ENCODE assay signal across 15 cellular contexts in genomic region chr14:64444140-64444539, GRCh38. TPM values are rescaled to one million over a fixed set of nuclear protein-coding genes. Genes with fewer than 3 reads are reported as not detected.
DNase-seq lines count a peak whose midpoint lies in the region; ATAC-seq, FAIRE-seq and TF ChIP-seq lines count a peak whose summit lies in the region.
"Had no signal": no experiment of that assay in that cellular context is flagged by ENCODE, and none has a peak within 500 bp of the region (broad histone marks: within the 10 kb centered on the region; RNA-seq: fewer than 3 reads in every experiment).

No MANE protein-coding gene starts in this region.

- peaks cover 31% of the 10 kb centered on the region for H3K4me1 ChIP-seq in OCI-LY1 (ENCODE audit: insufficient read depth, low read length, severe bottlenecking)
- H3K4me1 ChIP-seq in astrocyte (ENCODE audit: insufficient read depth, low read length): peaks cover 24% of the 10 kb centered on the region
- peaks cover 19% of the 10 kb centered on the region for H3K4me1 ChIP-seq in smooth muscle cell (ENCODE audit: low read depth)
- peaks cover 21 to 24% of the 10 kb centered on the region in 2 experiments for H3K4me1 ChIP-seq in SK-N-SH (ENCODE audit: control insufficient read depth in 1 of 2, insufficient read depth in 2 of 2, low read depth in 1 of 2, low read length in 1 of 2)
- H3K4me1 ChIP-seq: left lung had no signal

- H3K79me2 ChIP-seq in OCI-LY1 (ENCODE audit: insufficient read depth, low read length): no peaks in the 10 kb centered on the region
- H3K79me2 ChIP-seq in astrocyte (ENCODE audit: insufficient read depth, low read length): no peaks in the 10 kb centered on the region
- H3K79me2 ChIP-seq in smooth muscle cell (ENCODE audit: low read depth): no peaks in the 10 kb centered on the region
- no peaks in the 10 kb centered on the region for H3K79me2 ChIP-seq in SK-N-SH (ENCODE audit: insufficient read depth)

- POLR2A ChIA-PET in SK-N-SH (lab: Yijun Ruan, JAX): no interaction called here

- TF ChIP-seq RAD21 in SK-N-SH (IDR thresholded peaks at IDR 0.05; ENCODE audit: low read length): no peak

- TF ChIP-seq CTCF in OCI-LY1 (IDR thresholded peaks at IDR 0.05; ENCODE audit: low read length) (no peak), astrocyte (IDR thresholded peaks at IDR 0.05; ENCODE audit: insufficient read depth, low read depth, low read length) (no peak), smooth muscle cell (IDR thresholded peaks at IDR 0.05; ENCODE audit: borderline replicate concordance, insufficient read depth, poor library complexity, severe bottlenecking) (no peak), SK-N-SH (IDR thresholded peaks at IDR 0.05) (no peak)

- H3K4me2 ChIP-seq in OCI-LY1 (ENCODE audit: low read length) (no peak overlapping the region), astrocyte (ENCODE audit: low read length) (no peak overlapping the region), smooth muscle cell (no peak overlapping the region), SK-N-SH (no peak overlapping the region)

- H3K9me2 ChIP-seq in OCI-LY1 (ENCODE audit: low read depth, low read length): no peaks in the 10 kb centered on the region
- no peaks in the 10 kb centered on the region for H3K9me2 ChIP-seq in SK-N-SH

- no peak for FAIRE-seq in astrocyte (lab: Jason Lieb, UNC)
- FAIRE-seq: H54 had no signal

- over 99% methylated on average over 11 of the region's 11 CpGs for WGBS in smooth muscle cell (ENCODE audit: low lambda C conversion rate)
- WGBS in SK-N-SH (ENCODE audit: low lambda C conversion rate): 96% methylated on average over 10 of the region's 11 CpGs

- no peaks in the 10 kb centered on the region for H3F3A ChIP-seq in OCI-LY1 (ENCODE audit: insufficient read depth, low read length)
- peaks cover 10% of the 10 kb centered on the region for H3F3A ChIP-seq in smooth muscle cell (ENCODE audit: low read depth)
- peaks cover 16% of the 10 kb centered on the region for H3F3A ChIP-seq in SK-N-SH (replicated peaks; ENCODE audit: insufficient read depth)

- H2AFZ ChIP-seq in OCI-LY1 (ENCODE audit: low read length) (no peak overlapping the region), astrocyte (ENCODE audit: low read depth, low read length) (no peak overlapping the region), smooth muscle cell (ENCODE audit: low read depth) (no peak overlapping the region), SK-N-SH (ENCODE audit: low read depth) (no peak overlapping the region)

- H3K27me3 ChIP-seq in OCI-LY1 (ENCODE audit: insufficient read depth, low read length): no peaks in the 10 kb centered on the region
- H3K27me3 ChIP-seq in astrocyte (ENCODE audit: insufficient read depth, low read length): no peaks in the 10 kb centered on the region
- H3K27me3 ChIP-seq in smooth muscle cell (ENCODE audit: low read depth): no peaks in the 10 kb centered on the region
- no peaks in the 10 kb centered on the region for H3K27me3 ChIP-seq in SK-N-SH (ENCODE audit: insufficient read depth)
- H3K27me3 ChIP-seq: left lung, MG63 had no signal

- peaks cover 9% of the 10 kb centered on the region for H3K36me3 Mint-ChIP-seq in IgD-negative memory B cell
- H3K36me3 Mint-ChIP-seq in astrocyte (ENCODE audit: low read depth, unreplicated experiment): peaks cover 20% of the 10 kb centered on the region

- no peak overlapping the region for H3K4me3 ChIP-seq in OCI-LY1 (ENCODE audit: low read depth, low read length, poor library complexity, severe bottlenecking)
- no peak overlapping the region for H3K4me3 ChIP-seq in astrocyte (ENCODE audit: insufficient read depth, low read depth, low read length)
- H3K4me3 ChIP-seq in smooth muscle cell: no peak overlapping the region
- H3K4me3 ChIP-seq in SK-N-SH (ENCODE audit: low read depth in 2 of 2, low read length in 1 of 2): no peak overlapping the region
- H3K4me3 ChIP-seq: left lung, MG63 had no signal

- H3K27ac Mint-ChIP-seq in IgD-negative memory B cell: peak overlapping the region; percentile 90 to 93 (median 91)
- H3K27ac Mint-ChIP-seq in astrocyte (ENCODE audit: unreplicated experiment): peak overlapping the region; percentile 86

- H3K4me3 Mint-ChIP-seq in IgD-negative memory B cell (peak overlapping the region in 2 of 4 donors; percentile 25 to 93), astrocyte (ENCODE audit: unreplicated experiment) (peak overlapping the region; percentile 57)
- H3K4me3 Mint-ChIP-seq: CD4-positive, alpha-beta T cell had no signal

- H3K4me1 Mint-ChIP-seq in IgD-negative memory B cell (peaks cover 30 to 34% (median 33%) of the 10 kb centered on the region in 3 donors), astrocyte (ENCODE audit: low read depth, unreplicated experiment) (peaks cover 41% of the 10 kb centered on the region)

- H3K27ac ChIP-seq in OCI-LY1 (ENCODE audit: low read depth, low read length, poor library complexity, severe bottlenecking): peak overlapping the region; percentile 90
- H3K27ac ChIP-seq in astrocyte (ENCODE audit: low read depth, low read length): no peak overlapping the region
- peak overlapping the region; percentile 85 for H3K27ac ChIP-seq in smooth muscle cell (ENCODE audit: low read depth)
- peak overlapping the region in 1 of 2 experiments; percentile 94; a peak in 1 of 4 replicates for H3K27ac ChIP-seq in SK-N-SH (ENCODE audit: low read depth in 2 of 2, low read length in 1 of 2)
- H3K27ac ChIP-seq: epithelial cell of prostate, left lung had no signal

- DNase-seq in astrocyte (ENCODE audit: low read depth) (no peak), smooth muscle cell (lab: John Stamatoyannopoulos, UW; ENCODE audit: unreplicated experiment) (no peak), SK-N-SH (no peak), NCI-H2107 treated with DMSO at 0.1 percent for 48 hours (lab: John Stamatoyannopoulos, UW; ENCODE audit: unreplicated experiment) (no peak)
- DNase-seq in stimulated activated CD4-positive, alpha-beta T cell treated with anti-CD3 and anti-CD28 coated beads, Interleukin-1b, Interleukin-23, amount 100 ng/mL, for 48 hours: no peak
- DNase-seq: activated naive CD4-positive, alpha-beta T cell; CD4-positive, alpha-beta T cell; left lung; MG63; NCI-H2171 treated with DMSO at 0.1 percent for 48 hours had no signal

- no peaks in the 10 kb centered on the region for H4K20me1 ChIP-seq in OCI-LY1 (ENCODE audit: insufficient read depth, low read length)
- H4K20me1 ChIP-seq in astrocyte (ENCODE audit: insufficient read depth, low read length): no peaks in the 10 kb centered on the region
- H4K20me1 ChIP-seq in smooth muscle cell (ENCODE audit: low read depth): no peaks in the 10 kb centered on the region
- no peaks in the 10 kb centered on the region for H4K20me1 ChIP-seq in SK-N-SH (ENCODE audit: insufficient read depth)

- no peak for ATAC-seq in GM19467 (IDR thresholded peaks at IDR 0.05; ENCODE audit: unreplicated experiment)
- ATAC-seq: left lung had no signal

- H3K9ac ChIP-seq in OCI-LY1 (ENCODE audit: low read length) (no peak overlapping the region; the same call in 1 of the 2 replicates), astrocyte (ENCODE audit: low read length) (no peak overlapping the region), smooth muscle cell (ENCODE audit: low read depth) (no peak overlapping the region), SK-N-SH (no peak overlapping the region)

- H3K36me3 ChIP-seq in OCI-LY1 (ENCODE audit: insufficient read depth, low read length) (peaks cover 82% of the 10 kb centered on the region), astrocyte (ENCODE audit: insufficient read depth, low read length) (peaks cover 22% of the 10 kb centered on the region), smooth muscle cell (ENCODE audit: low read depth) (no peaks in the 10 kb centered on the region), SK-N-SH (replicated peaks in 1 of 2; ENCODE audit: control insufficient read depth in 1 of 2, insufficient read depth in 2 of 2, low read length in 1 of 2) (peaks cover 7 to 24% of the 10 kb centered on the region in 2 experiments)

- CTCF ChIA-PET in SK-N-SH (lab: Yijun Ruan, JAX): interaction anchor here (1.3 to 3.3 kb wide), 6 partner anchors 9 to 67 kb away, joined by 3 to 24 read pairs (median 6); no protein-coding TSS in a partner anchor

- no peak for TF ChIP-seq EP300 in SK-N-SH (IDR thresholded peaks at IDR 0.05; ENCODE audit: borderline replicate concordance in 1 of 2, low read depth in 1 of 2, low read length in 1 of 2)

- H3K9me3 ChIP-seq in OCI-LY1 (ENCODE audit: low read length) (no peaks in the 10 kb centered on the region), astrocyte (ENCODE audit: insufficient read depth, low read depth, low read length) (no peaks in the 10 kb centered on the region), smooth muscle cell (replicated peaks; ENCODE audit: low read depth) (no peaks in the 10 kb centered on the region), SK-N-SH (no peaks in the 10 kb centered on the region)
- H3K9me3 ChIP-seq: left lung, MG63 had no signal

- H3K9me3 Mint-ChIP-seq in IgD-negative memory B cell (no peaks in the 10 kb centered on the region), astrocyte (ENCODE audit: unreplicated experiment) (no peaks in the 10 kb centered on the region)
- H3K9me3 Mint-ChIP-seq: CD4-positive, alpha-beta T cell had no signal

- H3K27me3 Mint-ChIP-seq in IgD-negative memory B cell (no peaks in the 10 kb centered on the region), astrocyte (ENCODE audit: low read depth, unreplicated experiment) (no peaks in the 10 kb centered on the region)
- H3K27me3 Mint-ChIP-seq: CD4-positive, alpha-beta T cell had no signal

TF ChIP-seq in SK-N-SH, 30 proteins besides CTCF, POLR2A, EP300 and RAD21 (continues in another document):
- TF ChIP-seq GABPA (IDR thresholded peaks at IDR 0.05; ENCODE audit: low read depth) (no peak), FOXM1 (IDR thresholded peaks at IDR 0.05; ENCODE audit: low read depth) (no peak), YY1 (IDR thresholded peaks at IDR 0.05; ENCODE audit: low read depth) (no peak)

RNA-seq across cellular contexts. Expression of gene AKAP5, which starts 21.2 kb away (rescaled TPM):
- polyA plus RNA-seq in IgD-negative memory B cell: 0.66 TPM
- 2.9 and 3.1 TPM in 2 replicates for total RNA-seq in astrocyte
- total RNA-seq in smooth muscle cell: 4.4 and 7.6 TPM in 2 replicates
- polyA plus RNA-seq in smooth muscle cell: 0.80 and 0.94 TPM in 2 replicates
- polyA plus RNA-seq in SK-N-SH (2012; rRNA removed): 0.28 and 0.36 TPM in 2 replicates
- 0.54 and 0.55 TPM in 2 replicates for polyA plus RNA-seq in SK-N-SH (2012; cell fraction: cytosol; rRNA removed)
- polyA plus RNA-seq in SK-N-SH (2012; cell fraction: nucleus; rRNA removed): 0.18 and 0.31 TPM in 2 replicates

RNA-seq across cellular contexts. Expression of gene MTHFD1, which starts 56.0 kb away (rescaled TPM):
- polyA plus RNA-seq in IgD-negative memory B cell (74.7 TPM), smooth muscle cell (23.8 and 25.4 TPM in 2 replicates), SK-N-SH (2012; rRNA removed) (26.8 and 31.0 TPM in 2 replicates)
- total RNA-seq in astrocyte (51.3 and 56.9 TPM in 2 replicates), smooth muscle cell (12.8 and 18.2 TPM in 2 replicates)
- polyA plus RNA-seq in SK-N-SH (2012; cell fraction: cytosol; rRNA removed): 24.2 and 28.5 TPM in 2 replicates
- 30.0 and 47.5 TPM in 2 replicates for polyA plus RNA-seq in SK-N-SH (2012; cell fraction: nucleus; rRNA removed)

RNA-seq across cellular contexts. Expression of gene ZBTB25, which starts 59.5 kb away (rescaled TPM):
- polyA plus RNA-seq in IgD-negative memory B cell: 19.4 TPM
- total RNA-seq in astrocyte: 9.5 and 9.7 TPM in 2 replicates
- 8.9 and 12.5 TPM in 2 replicates for total RNA-seq in smooth muscle cell
- 6.9 and 13.3 TPM in 2 replicates for polyA plus RNA-seq in smooth muscle cell
- 4.5 and 5.7 TPM in 2 replicates for polyA plus RNA-seq in SK-N-SH (2012; rRNA removed)
- polyA plus RNA-seq in SK-N-SH (2012; cell fraction: cytosol; rRNA removed): 3.3 and 3.4 TPM in 2 replicates
- 11.6 and 18.8 TPM in 2 replicates for polyA plus RNA-seq in SK-N-SH (2012; cell fraction: nucleus; rRNA removed)
